36 cellular contexts compared by ENCODE assay signal in the genomic region with DNA sequence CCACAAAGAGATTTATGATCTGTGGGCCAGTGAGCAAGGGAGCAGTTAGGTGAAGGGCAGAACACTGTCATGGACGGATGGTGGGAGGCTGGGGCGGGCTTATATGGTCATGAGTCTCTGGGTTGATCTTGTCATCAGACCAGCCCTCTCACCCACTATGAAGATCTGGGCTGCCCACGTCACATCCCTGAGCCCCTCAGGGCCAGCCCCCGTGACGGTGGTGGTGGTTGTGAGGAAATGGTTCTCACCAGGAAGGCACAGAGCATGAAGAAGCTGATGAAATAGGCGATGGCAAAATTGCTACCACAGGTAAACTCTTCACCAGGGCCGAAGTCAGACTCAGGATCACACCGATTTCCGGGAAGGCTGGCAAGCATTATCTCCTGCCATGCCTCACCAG. TPM values are rescaled to one million over a fixed set of nuclear protein-coding genes. Genes with fewer than 3 reads are reported as not detected.
"Had no signal": no experiment of that assay in that cellular context is flagged by ENCODE, and none has a peak within 500 bp of the region (broad histone marks: within the 10 kb centered on the region; RNA-seq: fewer than 3 reads in every experiment).

No MANE protein-coding gene starts in this region.

- DNase-seq: Karpas-422, Kasumi-1, MG63, MM.1S, MV-4-11, NCI-H1048, NCI-H1092, NCI-H1092 treated with DMSO at 0.1 percent for 48 hours, NCI-H1105, NCI-H1105 treated with DMSO at 0.1 percent for 48 hours, NCI-H1417, NCI-H1417 treated with DMSO at 0.1 percent for 48 hours, NCI-H1436, NCI-H1436 treated with DMSO at 0.1 percent for 48 hours, NCI-H146, NCI-H1694, NCI-H1694 treated with DMSO at 0.1 percent for 48 hours, NCI-H187, NCI-H187 treated with DMSO at 0.1 percent for 48 hours, NCI-H1930, NCI-H2029, NCI-H2029 treated with DMSO at 0.1 percent for 48 hours, NCI-H2081, NCI-H2081 treated with DMSO at 0.1 percent for 48 hours, NCI-H2107, NCI-H2171, NCI-H2171 treated with DMSO at 0.1 percent for 48 hours, NCI-H2227 treated with DMSO at 0.1 percent for 48 hours, NCI-H226, NCI-H345, NCI-H446, NCI-H446 treated with DMSO at 0.1 percent for 48 hours, NCI-H510A had no signal

RNA-seq across cellular contexts. Expression of a gene that starts 22.1 kb away (rescaled TPM):
- total RNA-seq: LHCN-M2, M059J, MCF 10A had no signal
